ENCODE assay signal across 8 cellular contexts in genomic region chr19:19459707-19460251, GRCh38. TPM values are rescaled to one million over a fixed set of nuclear protein-coding genes. Genes with fewer than 3 reads are reported as not detected.
DNase-seq lines count a peak whose midpoint lies in the region; ATAC-seq, FAIRE-seq and TF ChIP-seq lines count a peak whose summit lies in the region.

No MANE protein-coding gene starts in this region.

- DNase-seq in CD4-positive, alpha-beta memory T cell = peak; percentile 63 to 89 (median 67)
- DNase-seq in UCSD-AML1 (lab: John Stamatoyannopoulos, UW; ENCODE audit: unreplicated experiment) (peak; percentile 69), bronchial epithelial cell (ENCODE audit: low read depth) (peak; percentile 64), mucosa of descending colon (peak; percentile 44 to 77 (median 51)), ureter (ENCODE audit: low spot score) (no peak)

- peaks cover 3% of the 10 kb centered on the region for H3K36me3 ChIP-seq in CD4-positive, alpha-beta memory T cell (ENCODE audit: insufficient read depth, low read length)
- H3K36me3 ChIP-seq in bronchial epithelial cell (ENCODE audit: control insufficient read depth, insufficient read depth, low read length) = peaks cover 5% of the 10 kb centered on the region
- H3K36me3 ChIP-seq in mucosa of descending colon (ENCODE audit: low read depth) = no peaks in the 10 kb centered on the region

- no peaks in the 10 kb centered on the region for H3K27me3 Mint-ChIP-seq in CD4-positive, alpha-beta memory T cell
- H3K27me3 Mint-ChIP-seq in stimulated activated naive CD8-positive, alpha-beta T cell treated with anti-CD3 and anti-CD28 coated beads, Interleukin-15, Interleukin-2, amounts not matched to agents 100 ng/mL and 50 ng/mL, for 24 hours = no peaks in the 10 kb centered on the region

- H3K4me1 ChIP-seq in CD4-positive, alpha-beta memory T cell (ENCODE audit: insufficient read depth, low read length) = peaks cover 88% of the 10 kb centered on the region
- peaks cover 65% of the 10 kb centered on the region for H3K4me1 ChIP-seq in mucosa of descending colon (ENCODE audit: low read depth)

- peak overlapping the region; percentile 86 to 95 (median 90) for H3K4me3 Mint-ChIP-seq in CD4-positive, alpha-beta memory T cell
- H3K4me3 Mint-ChIP-seq in stimulated activated naive CD8-positive, alpha-beta T cell treated with anti-CD3 and anti-CD28 coated beads, Interleukin-15, Interleukin-2, amounts not matched to agents 100 ng/mL and 50 ng/mL, for 24 hours = peak overlapping the region; percentile 88

- H3K27me3 ChIP-seq in CD4-positive, alpha-beta memory T cell (ENCODE audit: insufficient read depth, low read length) = no peaks in the 10 kb centered on the region
- H3K27me3 ChIP-seq in bronchial epithelial cell (ENCODE audit: control insufficient read depth, insufficient read depth, low read length) = no peaks in the 10 kb centered on the region

- TF ChIP-seq CTCF in bronchial epithelial cell (IDR thresholded peaks at IDR 0.05; ENCODE audit: insufficient read depth, low read length, severe bottlenecking) = no peak
- TF ChIP-seq CTCF in mucosa of descending colon (IDR thresholded peaks at IDR 0.05) = no peak

- H3K4me1 Mint-ChIP-seq in CD4-positive, alpha-beta memory T cell = peaks cover 55 to 91% (median 75%) of the 10 kb centered on the region in 4 donors
- H3K4me1 Mint-ChIP-seq in stimulated activated naive CD8-positive, alpha-beta T cell treated with anti-CD3 and anti-CD28 coated beads, Interleukin-15, Interleukin-2, amounts not matched to agents 100 ng/mL and 50 ng/mL, for 24 hours (ENCODE audit: low read depth) = peaks cover 90% of the 10 kb centered on the region

- H3K27ac Mint-ChIP-seq in CD4-positive, alpha-beta memory T cell = peak overlapping the region; percentile 96 to 100 (median 99)
- peak overlapping the region; percentile 98 for H3K27ac Mint-ChIP-seq in stimulated activated naive CD8-positive, alpha-beta T cell treated with anti-CD3 and anti-CD28 coated beads, Interleukin-15, Interleukin-2, amounts not matched to agents 100 ng/mL and 50 ng/mL, for 24 hours

- H3K4me3 ChIP-seq in CD4-positive, alpha-beta memory T cell (ENCODE audit: low read length in 2 of 2) = peak overlapping the region; percentile 54 to 87
- H3K4me3 ChIP-seq in bronchial epithelial cell (ENCODE audit: low read depth, low read length) = no peak overlapping the region
- H3K4me3 ChIP-seq in mucosa of descending colon = no peak overlapping the region

- ATAC-seq in HG02885 (IDR thresholded peaks at IDR 0.05; ENCODE audit: poor library complexity, unreplicated experiment) (peak; percentile 52), mucosa of descending colon (peak; percentile 54), HG02763 (IDR thresholded peaks at IDR 0.05; ENCODE audit: unreplicated experiment) (no peak)

- CTCF ChIA-PET in CD4-positive, alpha-beta memory T cell (lab: Charles Lee; ENCODE audit: partially characterized antibody) = interaction anchor here (1.0 to 4.7 kb wide), 6 partner anchors 9 to 95 kb away, joined by 3 to 36 read pairs (median 6); partner anchors contain the start of gene GATAD2A

- no peaks in the 10 kb centered on the region for H3K9me3 Mint-ChIP-seq in CD4-positive, alpha-beta memory T cell
- no peaks in the 10 kb centered on the region for H3K9me3 Mint-ChIP-seq in stimulated activated naive CD8-positive, alpha-beta T cell treated with anti-CD3 and anti-CD28 coated beads, Interleukin-15, Interleukin-2, amounts not matched to agents 100 ng/mL and 50 ng/mL, for 24 hours

- intact Hi-C loops in CD4-positive, alpha-beta memory T cell (cut with micrococcal nuclease) = loop anchor here (1.0 to 2.0 kb wide), 4 partner anchors 12 to 53 kb away; no protein-coding TSS in a partner anchor
- intact Hi-C loops in mucosa of descending colon (cut with DNase I, micrococcal nuclease) = no loop called here

- FAIRE-seq in bronchial epithelial cell (lab: Jason Lieb, UNC) = no peak

- POLR2A ChIA-PET in CD4-positive, alpha-beta memory T cell (lab: Charles Lee; ENCODE audit: partially characterized antibody) = interaction anchor here (0.7 to 7.6 kb wide), 20 partner anchors 10 to 268 kb away, joined by 3 to 81 read pairs (median 12); partner anchors contain the start of genes BORCS8, GATAD2A, NDUFA13 and PBX4

- H3K9me3 ChIP-seq in CD4-positive, alpha-beta memory T cell (ENCODE audit: control insufficient read depth in 1 of 2, low read length in 2 of 2) = no peaks in the 10 kb centered on the region
- H3K9me3 ChIP-seq in mucosa of descending colon = no peaks in the 10 kb centered on the region

- H3K27ac ChIP-seq in CD4-positive, alpha-beta memory T cell (ENCODE audit: low read depth, low read length) = peak overlapping the region; percentile 79

- peaks cover 7 to 23% of the 10 kb centered on the region in 2 donors for H3K36me3 Mint-ChIP-seq in CD4-positive, alpha-beta memory T cell
- H3K36me3 Mint-ChIP-seq in stimulated activated naive CD8-positive, alpha-beta T cell treated with anti-CD3 and anti-CD28 coated beads, Interleukin-15, Interleukin-2, amounts not matched to agents 100 ng/mL and 50 ng/mL, for 24 hours (ENCODE audit: low read depth) = peaks cover 6% of the 10 kb centered on the region

RNA-seq across cellular contexts. Expression of gene GATAD2A, which starts 54.3 kb away (rescaled TPM):
- 100 to 1,000 TPM; 101 to 108 TPM for total RNA-seq in CD4-positive, alpha-beta memory T cell
- 10 to 100 TPM in 1 of 2 donors, 1 to 10 TPM in 1; 3.8 to 30.6 TPM for polyA plus RNA-seq in CD4-positive, alpha-beta memory T cell
- total RNA-seq in bronchial epithelial cell = 48.4 and 49.0 TPM in 2 replicates
- 100 to 1,000 TPM in 2 of 3 donors, 10 to 100 TPM in 1; 89.3 to 117 (median 107) TPM for total RNA-seq in mucosa of descending colon
- total RNA-seq in ureter = 92.7 TPM

RNA-seq across cellular contexts. Expression of gene TSSK6, which starts 55.6 kb away (rescaled TPM):
- 10 to 100 TPM in 1 of 2 experiments, 1 to 10 TPM in 1; 9.7 to 10.4 TPM for total RNA-seq in CD4-positive, alpha-beta memory T cell
- 1 to 10 TPM; 1.1 to 2.0 TPM for polyA plus RNA-seq in CD4-positive, alpha-beta memory T cell
- total RNA-seq in bronchial epithelial cell (3.2 and 4.9 TPM in 2 replicates), mucosa of descending colon (1 to 10 TPM; 1.8 to 2.5 (median 2.3) TPM), ureter (3.4 TPM)

RNA-seq across cellular contexts. Expression of gene NDUFA13, which starts 56.2 kb away (rescaled TPM):
- 100 to 1,000 TPM; 191 to 199 TPM for total RNA-seq in CD4-positive, alpha-beta memory T cell
- 100 to 1,000 TPM; 264 to 316 TPM for polyA plus RNA-seq in CD4-positive, alpha-beta memory T cell
- total RNA-seq in bronchial epithelial cell = 182 and 374 TPM in 2 replicates
- total RNA-seq in mucosa of descending colon = 100 to 1,000 TPM; 347 to 437 (median 348) TPM
- total RNA-seq in ureter = 369 TPM

Comparison
In these comparisons a context has a peak if more than half of its experiments do, and no peak if none do; other contexts are left out.
1. H3K4me3 ChIP-seq: peak in CD4-positive, alpha-beta memory T cell (2 of 2); none in bronchial epithelial cell (single experiment) and mucosa of descending colon (single experiment).